Comparison of ENCODE assay signal across 19 cellular contexts in genomic region chr14:33586806-33587205, GRCh38.
"Had no signal": no experiment of that assay in that cellular context is flagged by ENCODE, and none has a peak within 500 bp of the region (broad histone marks: within the 10 kb centered on the region; RNA-seq: fewer than 3 reads in every experiment).

No MANE protein-coding gene starts in this region.

- H3K9me3 ChIP-seq: heart right ventricle, left ventricle myocardium inferior, pancreas, spleen, thyroid gland, transverse colon, upper lobe of left lung, vagina had no signal

- H3K27me3 ChIP-seq: heart right ventricle, hepatocyte, pancreas, spleen, thyroid gland, transverse colon, upper lobe of left lung, vagina had no signal

- H3K27ac ChIP-seq: heart right ventricle, hepatocyte, left ventricle myocardium inferior, pancreas, spleen, thyroid gland, transverse colon, upper lobe of left lung, vagina had no signal

- H3K36me3 ChIP-seq: heart right ventricle, left ventricle myocardium inferior, pancreas, spleen, thyroid gland, transverse colon, upper lobe of left lung, vagina had no signal

- H3K4me1 ChIP-seq: heart right ventricle, left ventricle myocardium inferior, spleen, thyroid gland, transverse colon, upper lobe of left lung, vagina had no signal

- DNase-seq: heart right ventricle; islet precursor cell; left ventricle myocardium inferior; naive thymus-derived CD8-positive, alpha-beta T cell; pancreas; retina; right cardiac atrium; small intestine; spleen; stimulated activated CD4-positive, alpha-beta T cell treated with anti-CD3 and anti-CD28 coated beads, Interleukin-4, amount 100 ng/mL, for 24 hours; stimulated activated naive CD4-positive, alpha-beta T cell; thyroid gland; transverse colon; upper lobe of left lung had no signal

- ATAC-seq: heart right ventricle; naive thymus-derived CD8-positive, alpha-beta T cell; pancreas; right cardiac atrium; sciatic nerve; stimulated activated effector memory CD8-positive, alpha-beta T cell treated with anti-CD3 and anti-CD28 coated beads, Interleukin-12 subunit alpha, Interleukin-12 subunit beta, amount 100 ng/mL, for 72 hours had no signal

- H3K4me3 ChIP-seq: heart right ventricle, hepatocyte, left ventricle myocardium inferior, lung, pancreas, spleen, thyroid gland, transverse colon, upper lobe of left lung, vagina had no signal
